In genomic region chr2:30441023-30441422, GRCh38 we compare ENCODE assay signal across 2 cellular contexts.
TF ChIP-seq lines count a peak whose summit lies in the region.

No MANE protein-coding gene starts in this region.

TF ChIP-seq in HepG2, 621 proteins besides CTCF, POLR2A, EP300 and RAD21:
- 0 out of 2 replicates have a peak, but pooled peaks have one; percentile 7 for TF ChIP-seq SMC3 (IDR thresholded peaks at IDR 0.05; ENCODE audit: low read length)
- no peak for TF ChIP-seq NRL (CRISPR knock-in tag; IDR thresholded peaks at IDR 0.05; ENCODE audit: borderline replicate concordance)
- TF ChIP-seq PBX2 (CRISPR knock-in tag; IDR thresholded peaks at IDR 0.05), result no peak
- TF ChIP-seq MNT (IDR thresholded peaks at IDR 0.05), result peak; percentile 95
- no peak for TF ChIP-seq MTA1 (CRISPR knock-in tag; IDR thresholded peaks at IDR 0.05; ENCODE audit: borderline replicate concordance)
- no peak for TF ChIP-seq SNAPC5 (CRISPR knock-in tag; IDR thresholded peaks at IDR 0.05; ENCODE audit: borderline replicate concordance)
- peak; percentile 54; the same call in 1 of the 2 replicates for TF ChIP-seq ARNTL (CRISPR knock-in tag; IDR thresholded peaks at IDR 0.05)
- no peak for TF ChIP-seq TRAFD1 (CRISPR knock-in tag; IDR thresholded peaks at IDR 0.05; ENCODE audit: borderline replicate concordance)
- peak; percentile 74 for TF ChIP-seq STAG1 (CRISPR knock-in tag; IDR thresholded peaks at IDR 0.05)
- no peak for TF ChIP-seq CENPBD1 (CRISPR knock-in tag; IDR thresholded peaks at IDR 0.05; ENCODE audit: borderline replicate concordance, low read depth)

TF ChIP-seq in K562, 482 proteins besides CTCF, POLR2A, EP300 and RAD21:
- TF ChIP-seq ATF7 (IDR thresholded peaks at IDR 0.05) (no peak), CTCFL (IDR thresholded peaks at IDR 0.05; ENCODE audit: borderline replicate concordance, insufficient read depth, low read depth, low read length, poor library complexity, severe bottlenecking) (no peak), SP2 (IDR thresholded peaks at IDR 0.05; ENCODE audit: extremely low read depth, low read depth, low read length, poor library complexity, severe bottlenecking) (no peak), KDM4B (IDR thresholded peaks at IDR 0.05; ENCODE audit: borderline replicate concordance in 2 of 2, low read depth in 1 of 2) (no peak), KLF6 (CRISPR knock-in tag; IDR thresholded peaks at IDR 0.05; ENCODE audit: borderline replicate concordance) (no peak), TCF7 (IDR thresholded peaks at IDR 0.05; ENCODE audit: borderline replicate concordance) (no peak), CCNT2 (IDR thresholded peaks at IDR 0.05; ENCODE audit: borderline replicate concordance, extremely low read depth, insufficient read length, low read depth, low read length) (no peak), OTX1 (CRISPR knock-in tag; IDR thresholded peaks at IDR 0.05) (no peak), ETS1 (conservative IDR thresholded peaks at IDR 0.05; ENCODE audit: control insufficient read depth, low read depth, low read length) (no peak), ZBTB26 (CRISPR knock-in tag; IDR thresholded peaks at IDR 0.05) (no peak), NFIC (IDR thresholded peaks at IDR 0.05) (no peak)
